In the genomic region with DNA sequence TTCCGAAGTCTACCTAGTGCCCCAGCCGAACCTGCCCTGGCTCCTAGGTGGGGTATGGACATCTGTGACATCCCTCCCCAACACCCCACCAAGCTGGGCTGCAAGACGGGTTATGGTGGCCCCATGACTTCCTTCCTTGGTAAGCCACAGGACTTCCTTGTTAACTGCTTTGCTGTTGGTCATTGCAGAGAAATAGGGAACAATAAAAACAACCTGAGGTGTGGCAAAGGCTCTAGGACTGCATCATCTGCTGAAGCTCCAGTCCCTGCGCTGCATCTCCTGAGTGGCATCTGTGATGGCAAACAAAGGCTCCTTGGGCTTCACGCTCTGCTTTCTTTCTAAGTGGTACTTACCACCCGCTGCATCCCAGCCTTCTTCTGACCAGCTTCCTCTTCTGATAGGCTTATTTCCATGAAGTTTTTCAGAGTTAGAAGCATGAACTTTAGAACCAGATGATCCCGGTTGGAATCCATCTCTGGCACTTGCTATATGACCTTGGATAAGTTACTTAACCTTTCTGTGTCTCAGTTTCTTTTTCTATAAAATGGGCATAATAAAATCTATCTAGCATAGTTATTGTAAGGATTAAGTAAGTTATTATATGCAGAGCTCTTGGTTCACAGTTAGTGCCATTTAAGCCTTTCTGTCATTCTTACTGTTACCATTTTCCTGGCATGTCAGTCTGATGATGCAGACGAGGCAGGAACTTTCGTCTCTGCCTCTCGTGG, we compare ENCODE assay signal across 17 cellular contexts.
DNase-seq lines count a peak whose midpoint lies in the region; ATAC-seq and TF ChIP-seq lines count a peak whose summit lies in the region.
"Had no signal": no experiment of that assay in that cellular context is flagged by ENCODE, and none has a peak within 500 bp of the region (broad histone marks: within the 10 kb centered on the region; RNA-seq: fewer than 3 reads in every experiment).

No MANE protein-coding gene starts in this region.

- H3K79me2 ChIP-seq in smooth muscle cell (ENCODE audit: low read depth) = no peaks in the 10 kb centered on the region

- intact Hi-C loops in naive thymus-derived CD4-positive, alpha-beta T cell (cut with micrococcal nuclease) = no loop called here

- H3K9ac ChIP-seq in smooth muscle cell (ENCODE audit: low read depth) = no peak overlapping the region

- TF ChIP-seq CTCF in GM10266 (IDR thresholded peaks at IDR 0.05; ENCODE audit: control insufficient read depth, insufficient read depth, low read depth, missing control alignments) = no peak
- TF ChIP-seq CTCF in smooth muscle cell (IDR thresholded peaks at IDR 0.05; ENCODE audit: borderline replicate concordance, insufficient read depth, poor library complexity, severe bottlenecking) = no peak

- no peaks in the 10 kb centered on the region for H4K20me1 ChIP-seq in smooth muscle cell (ENCODE audit: low read depth)

- H3K9me3 ChIP-seq in KOPT-K1 (ENCODE audit: insufficient read depth, low read length, poor library complexity, severe bottlenecking) = no peaks in the 10 kb centered on the region
- no peaks in the 10 kb centered on the region for H3K9me3 ChIP-seq in naive thymus-derived CD4-positive, alpha-beta T cell (ENCODE audit: control insufficient read depth in 2 of 3, low read length in 3 of 3)
- no peaks in the 10 kb centered on the region for H3K9me3 ChIP-seq in smooth muscle cell (replicated peaks; ENCODE audit: low read depth)
- no peaks in the 10 kb centered on the region for H3K9me3 ChIP-seq in SJCRH30 (replicated peaks)

- H3K27me3 Mint-ChIP-seq in naive thymus-derived CD4-positive, alpha-beta T cell = peaks cover 6 to 24% (median 13%) of the 10 kb centered on the region in 5 donors

- no peak overlapping the region for H2AFZ ChIP-seq in smooth muscle cell (ENCODE audit: low read depth)

- peaks cover 6 to 32% (median 12%) of the 10 kb centered on the region in 7 donors for H3K4me1 Mint-ChIP-seq in naive thymus-derived CD4-positive, alpha-beta T cell

- peak overlapping the region in 1 of 10 donors; percentile 22 for H3K4me3 Mint-ChIP-seq in naive thymus-derived CD4-positive, alpha-beta T cell
- H3K4me3 Mint-ChIP-seq: CD8-positive, alpha-beta T cell; stimulated activated naive CD8-positive, alpha-beta T cell treated with anti-CD3 and anti-CD28 coated beads, Interleukin-15, Interleukin-2, amounts not matched to agents 100 ng/mL and 50 ng/mL, for 24 hours had no signal

- H3K27me3 ChIP-seq in naive thymus-derived CD4-positive, alpha-beta T cell (ENCODE audit: control insufficient read depth in 2 of 2, insufficient read depth in 2 of 2, low read length in 2 of 2) = no peaks in the 10 kb centered on the region
- H3K27me3 ChIP-seq in smooth muscle cell (ENCODE audit: low read depth) (no peaks in the 10 kb centered on the region), SJCRH30 (no peaks in the 10 kb centered on the region)
- H3K27me3 ChIP-seq: cardiac muscle cell had no signal

- WGBS in smooth muscle cell (ENCODE audit: low lambda C conversion rate) = 95% methylated on average over 10 of the region's 10 CpGs

- peak; percentile 13 for DNase-seq in DMS53 treated with DMSO at 0.1 percent for 48 hours (lab: John Stamatoyannopoulos, UW; ENCODE audit: unreplicated experiment)
- peak; percentile 98 for DNase-seq in SKM-1 treated with dmso at 0.1 percent for 144 hours (lab: John Stamatoyannopoulos, UW; ENCODE audit: unreplicated experiment)
- no peak for DNase-seq in naive thymus-derived CD4-positive, alpha-beta T cell
- no peak for DNase-seq in GM10266 (ENCODE audit: extremely low spot score)
- no peak for DNase-seq in NCI-H2227 (lab: John Stamatoyannopoulos, UW; ENCODE audit: unreplicated experiment)
- DNase-seq in smooth muscle cell (lab: John Stamatoyannopoulos, UW; ENCODE audit: unreplicated experiment) = no peak
- no peak for DNase-seq in SJCRH30
- DNase-seq: activated naive CD4-positive, alpha-beta T cell treated with anti-CD3 and anti-CD28 coated beads, Interleukin-2, amount 50 U/mL, for 16 hours; CD8-positive, alpha-beta T cell; H7; NCI-H1092 treated with DMSO at 0.1 percent for 48 hours; NCI-H526 treated with DMSO at 0.1 percent for 48 hours had no signal

- no peak overlapping the region for H3K4me3 ChIP-seq in naive thymus-derived CD4-positive, alpha-beta T cell (ENCODE audit: low read length)
- H3K4me3 ChIP-seq in smooth muscle cell = no peak overlapping the region
- no peak overlapping the region for H3K4me3 ChIP-seq in SJCRH30
- H3K4me3 ChIP-seq: cardiac muscle cell had no signal

- peaks cover 7% of the 10 kb centered on the region for H3F3A ChIP-seq in smooth muscle cell (ENCODE audit: low read depth)

- no peaks in the 10 kb centered on the region for H3K36me3 ChIP-seq in KOPT-K1 (ENCODE audit: insufficient read depth, low read length)
- no peaks in the 10 kb centered on the region for H3K36me3 ChIP-seq in naive thymus-derived CD4-positive, alpha-beta T cell (ENCODE audit: control insufficient read depth in 2 of 3, insufficient read depth in 3 of 3, low read length in 3 of 3)
- H3K36me3 ChIP-seq in smooth muscle cell (ENCODE audit: low read depth) = no peaks in the 10 kb centered on the region
- H3K36me3 ChIP-seq in SJCRH30 = no peaks in the 10 kb centered on the region
- H3K36me3 ChIP-seq: cardiac muscle cell had no signal

- H3K27ac ChIP-seq in KOPT-K1 (ENCODE audit: low read depth, low read length, poor library complexity, severe bottlenecking) = peak overlapping the region; percentile 16
- no peak overlapping the region for H3K27ac ChIP-seq in naive thymus-derived CD4-positive, alpha-beta T cell (ENCODE audit: low read depth, low read length)
- H3K27ac ChIP-seq in smooth muscle cell (ENCODE audit: low read depth) = no peak overlapping the region
- H3K27ac ChIP-seq in SJCRH30 = no peak overlapping the region
- H3K27ac ChIP-seq: cardiac muscle cell, epithelial cell of prostate had no signal

- no peak overlapping the region for H3K27ac Mint-ChIP-seq in naive thymus-derived CD4-positive, alpha-beta T cell
- H3K27ac Mint-ChIP-seq: CD8-positive, alpha-beta T cell; stimulated activated naive CD8-positive, alpha-beta T cell treated with anti-CD3 and anti-CD28 coated beads, Interleukin-15, Interleukin-2, amounts not matched to agents 100 ng/mL and 50 ng/mL, for 24 hours had no signal

- peaks cover 0 to 4% (median 0%) of the 10 kb centered on the region in 5 donors for H3K36me3 Mint-ChIP-seq in naive thymus-derived CD4-positive, alpha-beta T cell
- H3K36me3 Mint-ChIP-seq: CD8-positive, alpha-beta T cell had no signal

- CTCF ChIA-PET in naive thymus-derived CD4-positive, alpha-beta T cell (lab: Charles Lee) = interaction anchor here (1.6 kb wide), 1 partner anchor 10 kb away, joined by 3 read pairs; no protein-coding TSS in a partner anchor

- peak; percentile 89 for ATAC-seq in naive thymus-derived CD4-positive, alpha-beta T cell
- ATAC-seq: CD8-positive, alpha-beta T cell; Right ventricle myocardium inferior had no signal

- peaks cover 0 to 4% (median 0%) of the 10 kb centered on the region in 11 donors for H3K9me3 Mint-ChIP-seq in naive thymus-derived CD4-positive, alpha-beta T cell
- H3K9me3 Mint-ChIP-seq: CD8-positive, alpha-beta T cell; stimulated activated naive CD8-positive, alpha-beta T cell treated with anti-CD3 and anti-CD28 coated beads, Interleukin-15, Interleukin-2, amounts not matched to agents 100 ng/mL and 50 ng/mL, for 24 hours had no signal

- POLR2A ChIA-PET in naive thymus-derived CD4-positive, alpha-beta T cell (lab: Charles Lee) = no interaction called here

- H3K4me2 ChIP-seq in smooth muscle cell = no peak overlapping the region

- H3K4me1 ChIP-seq in naive thymus-derived CD4-positive, alpha-beta T cell (ENCODE audit: control insufficient read depth in 2 of 2, insufficient read depth in 2 of 2, low read length in 2 of 2) = peaks cover 0 to 6% of the 10 kb centered on the region in 2 donors
- peaks cover 4% of the 10 kb centered on the region for H3K4me1 ChIP-seq in smooth muscle cell (ENCODE audit: low read depth)
- peaks cover 2% of the 10 kb centered on the region; the same call in 1 of the 2 replicates for H3K4me1 ChIP-seq in SJCRH30

Comparison
In these comparisons a context has a peak if more than half of its experiments do, and no peak if none do; other contexts are left out.
1. DNase-seq: peak in DMS53 treated with DMSO at 0.1 percent for 48 hours (single experiment) and SKM-1 treated with dmso at 0.1 percent for 144 hours (single experiment); none in naive thymus-derived CD4-positive, alpha-beta T cell (0 of 9), GM10266 (single experiment), NCI-H2227 (single experiment), smooth muscle cell (single experiment) and SJCRH30 (0 of 2).